In the genomic region with DNA sequence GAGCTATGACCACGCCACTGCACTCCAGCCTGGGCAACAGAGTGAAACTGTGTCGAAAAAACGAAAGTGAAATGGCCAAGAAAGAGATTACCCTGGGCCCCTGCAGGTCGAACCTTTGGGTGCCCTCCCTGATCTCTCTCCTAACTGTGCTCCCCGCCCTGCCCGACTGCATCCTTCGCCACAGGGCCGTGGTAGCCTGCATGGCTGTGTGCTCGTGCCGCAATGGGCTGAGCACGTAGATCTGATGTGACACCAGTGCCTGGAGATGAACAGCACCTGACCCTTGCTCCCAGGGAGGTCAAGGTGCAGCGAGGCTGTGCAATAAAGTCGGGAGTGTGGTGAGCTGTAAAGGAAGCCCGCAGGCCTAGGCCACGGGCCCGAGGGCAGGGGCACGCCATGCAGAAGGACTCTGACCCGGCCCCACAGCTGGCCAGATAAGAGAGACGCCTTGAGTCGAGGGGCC, we compare ENCODE assay signal across 23 cellular contexts.
DNase-seq lines count a peak whose midpoint lies in the region; ATAC-seq and TF ChIP-seq lines count a peak whose summit lies in the region.
"Had no signal": no experiment of that assay in that cellular context is flagged by ENCODE, and none has a peak within 500 bp of the region (broad histone marks: within the 10 kb centered on the region; RNA-seq: fewer than 3 reads in every experiment).

No MANE protein-coding gene starts in this region.

- peaks cover 33% of the 10 kb centered on the region for H3K4me1 ChIP-seq in hepatocyte (ENCODE audit: insufficient read depth)
- H3K4me1 ChIP-seq: BLaER1 treated with 17β-estradiol and CSF1 and Interleukin-3, amounts not matched to agents 10 nM and 100 nM; left ventricle myocardium inferior; testis had no signal

- no peaks in the 10 kb centered on the region for H3K9me2 ChIP-seq in hepatocyte (replicated peaks; ENCODE audit: insufficient read depth)

- H3K27ac Mint-ChIP-seq in activated T-cell treated with anti-CD3 and anti-CD28 coated beads, Interleukin-2, amount 50 U/mL, for 24 hours = peak overlapping the region; percentile 78
- peak overlapping the region; percentile 80 for H3K27ac Mint-ChIP-seq in stimulated activated effector memory CD8-positive, alpha-beta T cell treated with anti-CD3 and anti-CD28 coated beads, Interleukin-12 subunit alpha, Interleukin-12 subunit beta, amount 100 ng/mL, for 72 hours

- no peak overlapping the region for H3K4me3 ChIP-seq in hepatocyte
- H3K4me3 ChIP-seq: BLaER1 treated with 17β-estradiol and CSF1 and Interleukin-3, amounts not matched to agents 10 nM and 100 nM; left ventricle myocardium inferior; testis had no signal

- WGBS in hepatocyte (ENCODE audit: low lambda C conversion rate, missing lambda C conversion rate) = 78% methylated on average over 18 of the region's 20 CpGs

- TF ChIP-seq CTCF in RWPE1 (conservative IDR thresholded peaks at IDR 0.05; ENCODE audit: low read depth) = no peak
- no peak for TF ChIP-seq CTCF in hepatocyte (IDR thresholded peaks at IDR 0.05; ENCODE audit: poor library complexity)

- H3K9me3 ChIP-seq in hepatocyte (ENCODE audit: low read depth) = no peaks in the 10 kb centered on the region
- H3K9me3 ChIP-seq: BLaER1 treated with 17β-estradiol and CSF1 and Interleukin-3, amounts not matched to agents 10 nM and 100 nM; left ventricle myocardium inferior; testis had no signal

- POLR2A ChIA-PET in RWPE1 (lab: Yijun Ruan, JAX; ENCODE audit: low non-redundant PET) = no interaction called here

- peaks cover 39% of the 10 kb centered on the region for H3K36me3 Mint-ChIP-seq in activated T-cell treated with anti-CD3 and anti-CD28 coated beads, Interleukin-2, amount 50 U/mL, for 24 hours (ENCODE audit: low read depth)
- H3K36me3 Mint-ChIP-seq in stimulated activated effector memory CD8-positive, alpha-beta T cell treated with anti-CD3 and anti-CD28 coated beads, Interleukin-12 subunit alpha, Interleukin-12 subunit beta, amount 100 ng/mL, for 72 hours = peaks cover 32% of the 10 kb centered on the region

- CTCF ChIA-PET in RWPE1 (lab: Yijun Ruan, JAX) = no interaction called here

- H3K27ac ChIP-seq in RWPE1 (peak overlapping the region; percentile 43), hepatocyte (peak overlapping the region; percentile 87)
- H3K27ac ChIP-seq: BLaER1 treated with 17β-estradiol and CSF1 and Interleukin-3, amounts not matched to agents 10 nM and 100 nM; left ventricle myocardium inferior; testis had no signal

- DNase-seq in activated T-cell treated with anti-CD3 and anti-CD28 coated beads, Interleukin-2, amount 50 U/mL, for 24 hours = no peak
- DNase-seq in activated T-cell treated with anti-CD3 and anti-CD28 coated beads for 4 hours = no peak
- no peak for DNase-seq in RWPE1 (ENCODE audit: low spot score)
- DNase-seq in hepatocyte (ENCODE audit: low spot score) = no peak
- DNase-seq in stimulated activated effector memory CD8-positive, alpha-beta T cell treated with anti-CD3 and anti-CD28 coated beads, Interleukin-12 subunit alpha, Interleukin-12 subunit beta, amount 100 ng/mL, for 72 hours (ENCODE audit: low spot score in 2 of 2) = no peak
- DNase-seq in SKM-1 treated with dmso at 0.1 percent for 144 hours (lab: John Stamatoyannopoulos, UW; ENCODE audit: unreplicated experiment) = no peak
- DNase-seq in NCI-H82 treated with DMSO at 0.1 percent for 48 hours (lab: John Stamatoyannopoulos, UW; ENCODE audit: unreplicated experiment) = no peak
- DNase-seq: activated CD4-positive, alpha-beta T cell treated with anti-CD3 and anti-CD28 coated beads for 1 hour; DMS 273 treated with DMSO at 0.1 percent for 48 hours; head of caudate nucleus; left ventricle myocardium inferior; NCI-H1417 treated with DMSO at 0.1 percent for 48 hours; NCI-H2107; NCI-H524; nucleus accumbens; stimulated activated CD4-positive, alpha-beta T cell treated with anti-CD3 and anti-CD28 coated beads, Interleukin-12 subunit alpha, Interleukin-12 subunit beta, amount 100 ng/mL, for 4 hours; stimulated activated CD8-positive, alpha-beta memory T cell treated with anti-CD3 and anti-CD28 coated beads, Interleukin-4, amount 100 ng/mL, for 48 hours; testis had no signal

- peaks cover 3% of the 10 kb centered on the region for H4K20me1 ChIP-seq in hepatocyte (ENCODE audit: insufficient read depth, poor library complexity, severe bottlenecking)

- H3K4me2 ChIP-seq in hepatocyte = peak overlapping the region; percentile 49
- H3K4me2 ChIP-seq: BLaER1 treated with 17β-estradiol and CSF1 and Interleukin-3, amounts not matched to agents 10 nM and 100 nM had no signal

- no peaks in the 10 kb centered on the region for H3K27me3 Mint-ChIP-seq in activated T-cell treated with anti-CD3 and anti-CD28 coated beads, Interleukin-2, amount 50 U/mL, for 24 hours
- H3K27me3 Mint-ChIP-seq: brain, IgD-negative memory B cell had no signal

- peak; percentile 40 for ATAC-seq in stimulated activated effector memory CD8-positive, alpha-beta T cell treated with anti-CD3 and anti-CD28 coated beads, Interleukin-12 subunit alpha, Interleukin-12 subunit beta, amount 100 ng/mL, for 72 hours
- ATAC-seq in GM19324 (IDR thresholded peaks at IDR 0.05; ENCODE audit: low FRiP score, unreplicated experiment) = no peak

- H3K27me3 ChIP-seq in hepatocyte = no peaks in the 10 kb centered on the region
- H3K27me3 ChIP-seq: BLaER1 treated with 17β-estradiol and CSF1 and Interleukin-3, amounts not matched to agents 10 nM and 100 nM; testis had no signal

- no peaks in the 10 kb centered on the region for H3K36me3 ChIP-seq in hepatocyte (replicated peaks; ENCODE audit: insufficient read depth, low read depth)
- H3K36me3 ChIP-seq: left ventricle myocardium inferior had no signal

- no peaks in the 10 kb centered on the region for H3K9me3 Mint-ChIP-seq in activated T-cell treated with anti-CD3 and anti-CD28 coated beads, Interleukin-2, amount 50 U/mL, for 24 hours
- no peaks in the 10 kb centered on the region for H3K9me3 Mint-ChIP-seq in stimulated activated effector memory CD8-positive, alpha-beta T cell treated with anti-CD3 and anti-CD28 coated beads, Interleukin-12 subunit alpha, Interleukin-12 subunit beta, amount 100 ng/mL, for 72 hours
- H3K9me3 Mint-ChIP-seq: brain, HFFc6, IgD-negative memory B cell had no signal

- H3K4me3 Mint-ChIP-seq in activated T-cell treated with anti-CD3 and anti-CD28 coated beads, Interleukin-2, amount 50 U/mL, for 24 hours = peak overlapping the region; percentile 26
- peak overlapping the region; percentile 70 for H3K4me3 Mint-ChIP-seq in stimulated activated effector memory CD8-positive, alpha-beta T cell treated with anti-CD3 and anti-CD28 coated beads, Interleukin-12 subunit alpha, Interleukin-12 subunit beta, amount 100 ng/mL, for 72 hours
- H3K4me3 Mint-ChIP-seq: brain had no signal

- H3K79me2 ChIP-seq in hepatocyte = peaks cover 73% of the 10 kb centered on the region

- no peak overlapping the region for H2AFZ ChIP-seq in hepatocyte

- H3K4me1 Mint-ChIP-seq in activated T-cell treated with anti-CD3 and anti-CD28 coated beads, Interleukin-2, amount 50 U/mL, for 24 hours (ENCODE audit: low read depth) = peaks cover 46% of the 10 kb centered on the region
- peaks cover 36% of the 10 kb centered on the region for H3K4me1 Mint-ChIP-seq in stimulated activated effector memory CD8-positive, alpha-beta T cell treated with anti-CD3 and anti-CD28 coated beads, Interleukin-12 subunit alpha, Interleukin-12 subunit beta, amount 100 ng/mL, for 72 hours
- H3K4me1 Mint-ChIP-seq: brain had no signal
